1 cellular context compared by ENCODE assay signal in genomic region chr1:59779949-59780348, GRCh38.
TF ChIP-seq lines count a peak whose summit lies in the region.

No MANE protein-coding gene starts in this region.

TF ChIP-seq in WTC11, 78 proteins besides CTCF, POLR2A, EP300 and RAD21 (continued from another document):
- TF ChIP-seq, protein P1, sequence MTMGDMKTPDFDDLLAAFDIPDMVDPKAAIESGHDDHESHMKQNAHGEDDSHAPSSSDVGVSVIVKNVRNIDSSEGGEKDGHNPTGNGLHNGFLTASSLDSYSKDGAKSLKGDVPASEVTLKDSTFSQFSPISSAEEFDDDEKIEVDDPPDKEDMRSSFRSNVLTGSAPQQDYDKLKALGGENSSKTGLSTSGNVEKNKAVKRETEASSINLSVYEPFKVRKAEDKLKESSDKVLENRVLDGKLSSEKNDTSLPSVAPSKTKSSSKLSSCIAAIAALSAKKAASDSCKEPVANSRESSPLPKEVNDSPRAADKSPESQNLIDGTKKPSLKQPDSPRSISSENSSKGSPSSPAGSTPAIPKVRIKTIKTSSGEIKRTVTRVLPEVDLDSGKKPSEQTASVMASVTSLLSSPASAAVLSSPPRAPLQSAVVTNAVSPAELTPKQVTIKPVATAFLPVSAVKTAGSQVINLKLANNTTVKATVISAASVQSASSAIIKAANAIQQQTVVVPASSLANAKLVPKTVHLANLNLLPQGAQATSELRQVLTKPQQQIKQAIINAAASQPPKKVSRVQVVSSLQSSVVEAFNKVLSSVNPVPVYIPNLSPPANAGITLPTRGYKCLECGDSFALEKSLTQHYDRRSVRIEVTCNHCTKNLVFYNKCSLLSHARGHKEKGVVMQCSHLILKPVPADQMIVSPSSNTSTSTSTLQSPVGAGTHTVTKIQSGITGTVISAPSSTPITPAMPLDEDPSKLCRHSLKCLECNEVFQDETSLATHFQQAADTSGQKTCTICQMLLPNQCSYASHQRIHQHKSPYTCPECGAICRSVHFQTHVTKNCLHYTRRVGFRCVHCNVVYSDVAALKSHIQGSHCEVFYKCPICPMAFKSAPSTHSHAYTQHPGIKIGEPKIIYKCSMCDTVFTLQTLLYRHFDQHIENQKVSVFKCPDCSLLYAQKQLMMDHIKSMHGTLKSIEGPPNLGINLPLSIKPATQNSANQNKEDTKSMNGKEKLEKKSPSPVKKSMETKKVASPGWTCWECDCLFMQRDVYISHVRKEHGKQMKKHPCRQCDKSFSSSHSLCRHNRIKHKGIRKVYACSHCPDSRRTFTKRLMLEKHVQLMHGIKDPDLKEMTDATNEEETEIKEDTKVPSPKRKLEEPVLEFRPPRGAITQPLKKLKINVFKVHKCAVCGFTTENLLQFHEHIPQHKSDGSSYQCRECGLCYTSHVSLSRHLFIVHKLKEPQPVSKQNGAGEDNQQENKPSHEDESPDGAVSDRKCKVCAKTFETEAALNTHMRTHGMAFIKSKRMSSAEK (CRISPR knock-in tag; IDR thresholded peaks at IDR 0.05; ENCODE audit: borderline replicate concordance) = no peak
- TF ChIP-seq, protein P2, sequence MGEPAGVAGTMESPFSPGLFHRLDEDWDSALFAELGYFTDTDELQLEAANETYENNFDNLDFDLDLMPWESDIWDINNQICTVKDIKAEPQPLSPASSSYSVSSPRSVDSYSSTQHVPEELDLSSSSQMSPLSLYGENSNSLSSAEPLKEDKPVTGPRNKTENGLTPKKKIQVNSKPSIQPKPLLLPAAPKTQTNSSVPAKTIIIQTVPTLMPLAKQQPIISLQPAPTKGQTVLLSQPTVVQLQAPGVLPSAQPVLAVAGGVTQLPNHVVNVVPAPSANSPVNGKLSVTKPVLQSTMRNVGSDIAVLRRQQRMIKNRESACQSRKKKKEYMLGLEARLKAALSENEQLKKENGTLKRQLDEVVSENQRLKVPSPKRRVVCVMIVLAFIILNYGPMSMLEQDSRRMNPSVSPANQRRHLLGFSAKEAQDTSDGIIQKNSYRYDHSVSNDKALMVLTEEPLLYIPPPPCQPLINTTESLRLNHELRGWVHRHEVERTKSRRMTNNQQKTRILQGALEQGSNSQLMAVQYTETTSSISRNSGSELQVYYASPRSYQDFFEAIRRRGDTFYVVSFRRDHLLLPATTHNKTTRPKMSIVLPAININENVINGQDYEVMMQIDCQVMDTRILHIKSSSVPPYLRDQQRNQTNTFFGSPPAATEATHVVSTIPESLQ (CRISPR knock-in tag; IDR thresholded peaks at IDR 0.05) = no peak
- TF ChIP-seq, protein P3, sequence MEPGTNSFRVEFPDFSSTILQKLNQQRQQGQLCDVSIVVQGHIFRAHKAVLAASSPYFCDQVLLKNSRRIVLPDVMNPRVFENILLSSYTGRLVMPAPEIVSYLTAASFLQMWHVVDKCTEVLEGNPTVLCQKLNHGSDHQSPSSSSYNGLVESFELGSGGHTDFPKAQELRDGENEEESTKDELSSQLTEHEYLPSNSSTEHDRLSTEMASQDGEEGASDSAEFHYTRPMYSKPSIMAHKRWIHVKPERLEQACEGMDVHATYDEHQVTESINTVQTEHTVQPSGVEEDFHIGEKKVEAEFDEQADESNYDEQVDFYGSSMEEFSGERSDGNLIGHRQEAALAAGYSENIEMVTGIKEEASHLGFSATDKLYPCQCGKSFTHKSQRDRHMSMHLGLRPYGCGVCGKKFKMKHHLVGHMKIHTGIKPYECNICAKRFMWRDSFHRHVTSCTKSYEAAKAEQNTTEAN (CRISPR knock-in tag; IDR thresholded peaks at IDR 0.05) = no peak
- TF ChIP-seq GABPB1 (CRISPR knock-in tag; IDR thresholded peaks at IDR 0.05) (no peak), ZNF396 (CRISPR knock-in tag; IDR thresholded peaks at IDR 0.05; ENCODE audit: borderline replicate concordance) (no peak), ZBTB21 (CRISPR knock-in tag; IDR thresholded peaks at IDR 0.05; ENCODE audit: borderline replicate concordance) (no peak), ZNF281 (CRISPR knock-in tag; IDR thresholded peaks at IDR 0.05) (no peak), ZMAT4 (CRISPR knock-in tag; IDR thresholded peaks at IDR 0.05) (no peak)
